Comparison of ENCODE assay signal across 1 cellular context in genomic region chr2:199216253-199216652, GRCh38.
TF ChIP-seq lines count a peak whose summit lies in the region.

No MANE protein-coding gene starts in this region.

TF ChIP-seq in WTC11, 78 proteins besides CTCF, POLR2A, EP300 and RAD21 (continued from another document):
- TF ChIP-seq STAT6 (CRISPR knock-in tag; conservative IDR thresholded peaks at IDR 0.05; ENCODE audit: low read depth) (no peak), TCF7 (CRISPR knock-in tag; IDR thresholded peaks at IDR 0.05; ENCODE audit: low read depth) (no peak), KAT7 (CRISPR knock-in tag; IDR thresholded peaks at IDR 0.05; ENCODE audit: borderline replicate concordance) (no peak), NR3C1 (CRISPR knock-in tag; conservative IDR thresholded peaks at IDR 0.05; ENCODE audit: low read depth) (no peak)
- TF ChIP-seq, protein P1, sequence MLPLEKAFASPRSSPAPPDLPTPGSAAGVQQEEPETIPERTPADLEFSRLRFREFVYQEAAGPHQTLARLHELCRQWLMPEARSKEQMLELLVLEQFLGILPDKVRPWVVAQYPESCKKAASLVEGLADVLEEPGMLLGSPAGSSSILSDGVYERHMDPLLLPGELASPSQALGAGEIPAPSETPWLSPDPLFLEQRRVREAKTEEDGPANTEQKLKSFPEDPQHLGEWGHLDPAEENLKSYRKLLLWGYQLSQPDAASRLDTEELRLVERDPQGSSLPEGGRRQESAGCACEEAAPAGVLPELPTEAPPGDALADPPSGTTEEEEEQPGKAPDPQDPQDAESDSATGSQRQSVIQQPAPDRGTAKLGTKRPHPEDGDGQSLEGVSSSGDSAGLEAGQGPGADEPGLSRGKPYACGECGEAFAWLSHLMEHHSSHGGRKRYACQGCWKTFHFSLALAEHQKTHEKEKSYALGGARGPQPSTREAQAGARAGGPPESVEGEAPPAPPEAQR (CRISPR knock-in tag; IDR thresholded peaks at IDR 0.05), result no peak
